Comparison of ENCODE assay signal across 10 cellular contexts in genomic region chr2:203018181-203018580, GRCh38. TPM values are rescaled to one million over a fixed set of nuclear protein-coding genes. Genes with fewer than 3 reads are reported as not detected.
DNase-seq lines count a peak whose midpoint lies in the region; ATAC-seq, FAIRE-seq and TF ChIP-seq lines count a peak whose summit lies in the region.
"Had no signal": no experiment of that assay in that cellular context is flagged by ENCODE, and none has a peak within 500 bp of the region (broad histone marks: within the 10 kb centered on the region; RNA-seq: fewer than 3 reads in every experiment).

No MANE protein-coding gene starts in this region.

- CTCF ChIA-PET in CD8-positive, alpha-beta T cell (lab: Charles Lee), result no interaction called here

- H3K9ac ChIP-seq in OCI-LY1 (ENCODE audit: low read length), result peak overlapping the region; percentile 1; the same call in 1 of the 2 replicates

- no peaks in the 10 kb centered on the region for H3K9me3 ChIP-seq in CD8-positive, alpha-beta T cell (ENCODE audit: low read length)
- no peaks in the 10 kb centered on the region for H3K9me3 ChIP-seq in OCI-LY1 (ENCODE audit: low read length)

- H2AFZ ChIP-seq in OCI-LY1 (ENCODE audit: low read length), result no peak overlapping the region

- H3K4me3 ChIP-seq in CD8-positive, alpha-beta T cell (ENCODE audit: low read depth, low read length), result no peak overlapping the region
- H3K4me3 ChIP-seq in OCI-LY1 (ENCODE audit: low read depth, low read length, poor library complexity, severe bottlenecking), result peak overlapping the region; percentile 10

- no peak overlapping the region for H3K4me3 Mint-ChIP-seq in CD8-positive, alpha-beta T cell
- H3K4me3 Mint-ChIP-seq in neural crest cell, result peak overlapping the region; percentile 39

- H3K9me3 Mint-ChIP-seq in CD8-positive, alpha-beta T cell, result no peaks in the 10 kb centered on the region
- H3K9me3 Mint-ChIP-seq in neural crest cell, result no peaks in the 10 kb centered on the region

- FAIRE-seq in endometrium (lab: Jason Lieb, UNC), result peak; percentile 64

- H3K27me3 Mint-ChIP-seq in CD8-positive, alpha-beta T cell (ENCODE audit: low read depth), result no peaks in the 10 kb centered on the region
- no peaks in the 10 kb centered on the region for H3K27me3 Mint-ChIP-seq in neural crest cell (ENCODE audit: low read depth)

- no peaks in the 10 kb centered on the region for H3K79me2 ChIP-seq in OCI-LY1 (ENCODE audit: insufficient read depth, low read length)

- H4K20me1 ChIP-seq in OCI-LY1 (ENCODE audit: insufficient read depth, low read length), result no peaks in the 10 kb centered on the region

- H3F3A ChIP-seq in OCI-LY1 (ENCODE audit: insufficient read depth, low read length), result no peaks in the 10 kb centered on the region

- intact Hi-C loops in CD8-positive, alpha-beta T cell (cut with DNase I, micrococcal nuclease), result loop anchor here (5.0 to 10.0 kb wide), 6 partner anchors 381 to 1563 kb away; partner anchors contain the start of genes BMPR2 (in 2 of the 2), FZD7 (in 2 of the 2), NOP58 (in 1 of the 2) and STRADB (in 1 of the 2)

- H3K27me3 ChIP-seq in CD8-positive, alpha-beta T cell (ENCODE audit: insufficient read depth, low read length), result no peaks in the 10 kb centered on the region
- no peaks in the 10 kb centered on the region for H3K27me3 ChIP-seq in OCI-LY1 (ENCODE audit: insufficient read depth, low read length)

- peak overlapping the region; percentile 48 for H3K4me2 ChIP-seq in OCI-LY1 (ENCODE audit: low read length)

- peak overlapping the region; percentile 60 for H3K27ac Mint-ChIP-seq in CD8-positive, alpha-beta T cell
- no peak overlapping the region for H3K27ac Mint-ChIP-seq in neural crest cell (ENCODE audit: unreplicated experiment)

- peaks cover 46% of the 10 kb centered on the region for H3K4me1 Mint-ChIP-seq in CD8-positive, alpha-beta T cell (ENCODE audit: low read depth)
- peaks cover 36% of the 10 kb centered on the region for H3K4me1 Mint-ChIP-seq in neural crest cell

- TF ChIP-seq CTCF in CD8-positive, alpha-beta T cell (IDR thresholded peaks at IDR 0.05), result no peak
- TF ChIP-seq CTCF in OCI-LY1 (IDR thresholded peaks at IDR 0.05; ENCODE audit: low read length), result no peak
- TF ChIP-seq CTCF in neural crest cell (conservative IDR thresholded peaks at IDR 0.05), result no peak

- H3K36me3 ChIP-seq in CD8-positive, alpha-beta T cell (ENCODE audit: insufficient read depth, low read length), result no peaks in the 10 kb centered on the region
- H3K36me3 ChIP-seq in OCI-LY1 (ENCODE audit: insufficient read depth, low read length), result no peaks in the 10 kb centered on the region

- ATAC-seq in CD8-positive, alpha-beta T cell, result no peak
- ATAC-seq in esophagus mucosa (no peak), GM21390 (IDR thresholded peaks at IDR 0.05; ENCODE audit: unreplicated experiment) (no peak), HG03520 (IDR thresholded peaks at IDR 0.05; ENCODE audit: unreplicated experiment) (no peak)

- DNase-seq in CD8-positive, alpha-beta T cell, result no peak
- no peak for DNase-seq in neural crest cell (ENCODE audit: low read depth, low spot score)
- no peak for DNase-seq in NCI-H82 treated with DMSO at 0.1 percent for 48 hours (lab: John Stamatoyannopoulos, UW; ENCODE audit: unreplicated experiment)
- DNase-seq: Kasumi-1, retina had no signal

- no peak overlapping the region for H3K27ac ChIP-seq in CD8-positive, alpha-beta T cell (ENCODE audit: low read depth, low read length)
- peak overlapping the region; percentile 3 for H3K27ac ChIP-seq in OCI-LY1 (ENCODE audit: low read depth, low read length, poor library complexity, severe bottlenecking)

- no peaks in the 10 kb centered on the region for H3K9me2 ChIP-seq in OCI-LY1 (ENCODE audit: low read depth, low read length)

- H3K36me3 Mint-ChIP-seq in CD8-positive, alpha-beta T cell, result peaks cover 7% of the 10 kb centered on the region
- H3K36me3 Mint-ChIP-seq in neural crest cell (ENCODE audit: low read depth), result no peaks in the 10 kb centered on the region

- POLR2A ChIA-PET in CD8-positive, alpha-beta T cell (lab: Charles Lee), result interaction anchor here (0.6 to 0.9 kb wide), 2 partner anchors 20 to 145 kb away, joined by 3 to 5 read pairs; no protein-coding TSS in a partner anchor

- H3K4me1 ChIP-seq in CD8-positive, alpha-beta T cell (ENCODE audit: insufficient read depth, low read length), result peaks cover 37% of the 10 kb centered on the region
- peaks cover 45% of the 10 kb centered on the region for H3K4me1 ChIP-seq in OCI-LY1 (ENCODE audit: insufficient read depth, low read length, severe bottlenecking)

RNA-seq across cellular contexts. Expression of gene NBEAL1, which starts 3.5 kb away (rescaled TPM):
- 10 to 100 TPM; 11.2 to 13.2 TPM for total RNA-seq in CD8-positive, alpha-beta T cell
- total RNA-seq in neural crest cell (12.3 and 12.6 TPM in 2 replicates), esophagus mucosa (16.4 TPM)
